ENCODE assay signal across 27 cellular contexts in genomic region chr2:193467276-193467987, GRCh38.
"Had no signal": no experiment of that assay in that cellular context is flagged by ENCODE, and none has a peak within 500 bp of the region (broad histone marks: within the 10 kb centered on the region; RNA-seq: fewer than 3 reads in every experiment).

No MANE protein-coding gene starts in this region.

- H3K27me3 Mint-ChIP-seq: naive thymus-derived CD8-positive, alpha-beta T cell; progenitor cell of endocrine pancreas; stimulated activated naive B cell treated with anti-CD40 and anti-IgM and Interleukin-4, amounts not matched to agents 10 μg/mL and 1 μg/mL and 100 μg/mL, for 72 hours had no signal

- FAIRE-seq: urothelium cell line had no signal

- H3K4me3 Mint-ChIP-seq: naive thymus-derived CD8-positive, alpha-beta T cell; nephron; neural crest cell; stimulated activated naive B cell treated with anti-CD40 and anti-IgM and Interleukin-4, amounts not matched to agents 10 μg/mL and 1 μg/mL and 100 μg/mL, for 72 hours had no signal

- H3K9me3 ChIP-seq: lower lobe of right lung, neutrophil, testis, thyroid gland, transverse colon, upper lobe of left lung had no signal

- H3K4me1 Mint-ChIP-seq: nephron had no signal

- H3K27ac Mint-ChIP-seq: naive thymus-derived CD8-positive, alpha-beta T cell; nephron; progenitor cell of endocrine pancreas; stimulated activated naive B cell treated with anti-CD40 and anti-IgM and Interleukin-4, amounts not matched to agents 10 μg/mL and 1 μg/mL and 100 μg/mL, for 72 hours had no signal

- H3K27ac ChIP-seq: lower lobe of right lung, neutrophil, right atrium auricular region, skin epidermis, stomach, testis, thyroid gland, transverse colon, upper lobe of left lung had no signal

- H3K4me1 ChIP-seq: lower lobe of right lung, right atrium auricular region, stomach, testis, thyroid gland, transverse colon, upper lobe of left lung had no signal

- DNase-seq: hypothalamus; islet precursor cell; left ventricle myocardium superior; lower lobe of right lung; mammary epithelial cell; mesenchymal stem cell; naive thymus-derived CD8-positive, alpha-beta T cell; occipital lobe; stimulated activated CD4-positive, alpha-beta T cell treated with anti-CD3 and anti-CD28 coated beads, Interleukin-12 subunit alpha, Interleukin-12 subunit beta, amount 100 ng/mL, for 4 hours; stimulated activated CD4-positive, alpha-beta T cell treated with anti-CD3 and anti-CD28 coated beads, Interleukin-15, amount 100 ng/mL, for 24 hours; stimulated activated CD4-positive, alpha-beta T cell treated with anti-CD3 and anti-CD28 coated beads, Interleukin-2, amount 100 ng/mL, for 24 hours; stimulated activated CD4-positive, alpha-beta T cell treated with anti-CD3 and anti-CD28 coated beads, Interleukin-4, amount 100 ng/mL, for 1 hour; stimulated activated naive B cell treated with anti-CD40 and anti-IgM and Interleukin-4, amounts not matched to agents 10 μg/mL and 1 μg/mL and 100 μg/mL, for 72 hours; stimulated activated naive CD8-positive, alpha-beta T cell treated with anti-CD3 and anti-CD28 coated beads, Interleukin-15, Interleukin-2, amounts not matched to agents 100 U/mL and 50 U/mL, for 24 hours; stomach; testis; thyroid gland; transverse colon; upper lobe of left lung had no signal

- H3K36me3 Mint-ChIP-seq: stimulated activated naive B cell treated with anti-CD40 and anti-IgM and Interleukin-4, amounts not matched to agents 10 μg/mL and 1 μg/mL and 100 μg/mL, for 72 hours had no signal

- H3K36me3 ChIP-seq: lower lobe of right lung, neutrophil, right atrium auricular region, stomach, thyroid gland, transverse colon, upper lobe of left lung had no signal

- H3K27me3 ChIP-seq: neutrophil, right atrium auricular region, stomach, testis, thyroid gland, transverse colon, upper lobe of left lung had no signal

- H3K9me3 Mint-ChIP-seq: nephron had no signal

- ATAC-seq: left ventricle myocardium superior; lower lobe of right lung; naive thymus-derived CD8-positive, alpha-beta T cell; sciatic nerve; stimulated activated naive B cell treated with anti-CD40 and anti-IgM and Interleukin-4, amounts not matched to agents 10 μg/mL and 1 μg/mL and 100 μg/mL, for 72 hours; stimulated activated naive CD8-positive, alpha-beta T cell treated with anti-CD3 and anti-CD28 coated beads, Interleukin-15, Interleukin-2, amounts not matched to agents 100 U/mL and 50 U/mL, for 24 hours had no signal

- H3K4me3 ChIP-seq: lower lobe of right lung, right atrium auricular region, skin epidermis, stomach, testis, thyroid gland, transverse colon, upper lobe of left lung had no signal
